1 cellular context compared by ENCODE assay signal in genomic region chr16:81505011-81505660, GRCh38.
A peak's percentile ranks its signal among the peaks of the same experiment; 100 is the strongest.
TF ChIP-seq lines count a peak whose summit lies in the region.

No MANE protein-coding gene starts in this region.

TF ChIP-seq in K562, 482 proteins besides CTCF, POLR2A, EP300 and RAD21 (continued from another document and continues in another):
- TF ChIP-seq E4F1 (CRISPR knock-in tag; IDR thresholded peaks at IDR 0.05; ENCODE audit: borderline replicate concordance) (no peak), POLR3G (IDR thresholded peaks at IDR 0.05; ENCODE audit: extremely low read depth, insufficient read length, insufficient replicate concordance) (no peak), CUX1 (CRISPR knock-in tag; IDR thresholded peaks at IDR 0.05) (no peak), SMARCA4 (IDR thresholded peaks at IDR 0.05) (no peak), ASH1L (IDR thresholded peaks at IDR 0.05; ENCODE audit: borderline replicate concordance, low read depth, partially characterized antibody) (no peak), ZBTB40 (IDR thresholded peaks at IDR 0.05) (no peak), ZBTB40 (CRISPR knock-in tag; IDR thresholded peaks at IDR 0.05) (no peak), THAP12 (CRISPR knock-in tag; IDR thresholded peaks at IDR 0.05) (0 out of 2 replicates have a peak, but pooled peaks have one; percentile 21), ZNF134 (CRISPR knock-in tag; conservative IDR thresholded peaks at IDR 0.05) (0 out of 2 replicates have a peak, but pooled peaks have one; percentile 12), TCF7L2 (IDR thresholded peaks at IDR 0.05; ENCODE audit: low read depth, low read length) (no peak), SP1 (CRISPR knock-in tag; IDR thresholded peaks at IDR 0.05) (no peak), TRIM24 (IDR thresholded peaks at IDR 0.05) (no peak), TAF1 (IDR thresholded peaks at IDR 0.05; ENCODE audit: control insufficient read depth, extremely low read depth, insufficient read depth, low read length, severe bottlenecking) (no peak), ZNF121 (CRISPR knock-in tag; conservative IDR thresholded peaks at IDR 0.05) (no peak), TAF9B (IDR thresholded peaks at IDR 0.05; ENCODE audit: partially characterized antibody) (peak; percentile 32), SMC3 (conservative IDR thresholded peaks at IDR 0.05; ENCODE audit: insufficient read depth, low read depth, low read length) (0 out of 2 replicates have a peak, but pooled peaks have one; percentile 23), NR2F6 (CRISPR knock-in tag; IDR thresholded peaks at IDR 0.05) (no peak), MTF1 (CRISPR knock-in tag; IDR thresholded peaks at IDR 0.05; ENCODE audit: borderline replicate concordance) (no peak), ZNF274 (IDR thresholded peaks at IDR 0.05; ENCODE audit: borderline replicate concordance, low read depth, low read length) (no peak), ILF3 (IDR thresholded peaks at IDR 0.05; ENCODE audit: borderline replicate concordance) (no peak), ARID4B (CRISPR knock-in tag; IDR thresholded peaks at IDR 0.05) (no peak), GTF3C2 (IDR thresholded peaks at IDR 0.05; ENCODE audit: borderline replicate concordance, extremely low read depth, insufficient read length) (no peak)
